In the genomic region with DNA sequence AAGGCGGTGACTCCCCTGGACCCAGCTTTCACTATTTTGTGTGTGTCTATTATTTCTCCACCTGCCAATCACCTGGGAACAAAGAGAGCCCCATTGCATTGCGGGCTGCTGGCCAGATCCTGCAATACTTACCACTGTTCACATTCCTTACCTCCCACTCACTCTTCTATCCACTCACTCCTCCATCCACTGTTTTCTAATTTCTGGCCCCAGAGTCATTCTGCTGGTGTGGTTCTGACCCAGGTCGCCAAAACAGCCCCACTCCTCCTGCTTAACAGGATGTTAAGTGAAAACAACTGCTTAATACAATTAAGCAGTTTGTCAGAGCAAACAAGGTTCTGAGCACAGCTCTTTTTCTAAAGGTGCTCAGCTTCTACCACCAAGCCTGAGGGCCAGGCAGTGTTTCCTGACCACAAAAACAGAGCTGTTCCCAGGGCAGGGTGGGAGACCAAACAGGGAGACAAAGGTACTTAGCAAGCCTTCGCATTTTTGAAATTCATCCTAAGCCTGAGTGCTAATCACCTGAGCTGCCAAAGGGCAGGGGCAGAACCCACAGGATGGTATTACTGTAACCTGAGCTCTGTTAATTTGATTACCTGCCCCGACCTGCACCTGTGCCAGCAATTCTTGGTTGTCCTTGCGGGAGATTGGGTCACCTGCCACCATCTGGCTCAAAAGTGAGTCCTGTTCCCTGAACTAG, we compare ENCODE assay signal across 11 cellular contexts. TPM values are rescaled to one million over a fixed set of nuclear protein-coding genes. Genes with fewer than 3 reads are reported as not detected.
DNase-seq lines count a peak whose midpoint lies in the region; ATAC-seq and TF ChIP-seq lines count a peak whose summit lies in the region.
"Had no signal": no experiment of that assay in that cellular context is flagged by ENCODE, and none has a peak within 500 bp of the region (broad histone marks: within the 10 kb centered on the region; RNA-seq: fewer than 3 reads in every experiment).

No MANE protein-coding gene starts in this region.

- intact Hi-C loops in sciatic nerve (cut with DNase I), result no loop called here

- H3K27ac ChIP-seq in ectodermal cell (ENCODE audit: insufficient read depth, low read depth, low read length, poor library complexity, severe bottlenecking), result peak overlapping the region; percentile 26

- H3K36me3 ChIP-seq in ectodermal cell (ENCODE audit: control insufficient read depth, insufficient read depth, low read length), result no peaks in the 10 kb centered on the region

- H3K4me1 ChIP-seq in ectodermal cell (ENCODE audit: control insufficient read depth, insufficient read depth, low read length), result peaks cover 8% of the 10 kb centered on the region

- H3K27me3 ChIP-seq in ectodermal cell (ENCODE audit: control insufficient read depth, insufficient read depth, low read length, poor library complexity, severe bottlenecking), result no peaks in the 10 kb centered on the region

- H3K9me3 ChIP-seq in ectodermal cell (ENCODE audit: control insufficient read depth, low read length), result no peaks in the 10 kb centered on the region

- H3K4me1 Mint-ChIP-seq in nephron, result peaks cover 18% of the 10 kb centered on the region

- TF ChIP-seq CTCF in nephron (IDR thresholded peaks at IDR 0.05; ENCODE audit: unreplicated experiment in 3 of 3), result no peak

- ATAC-seq in sciatic nerve, result no peak

- H3K9me3 Mint-ChIP-seq in nephron, result no peaks in the 10 kb centered on the region

- no peak overlapping the region for H3K4me3 ChIP-seq in ectodermal cell (ENCODE audit: insufficient read depth, low read depth, low read length)

- DNase-seq in DMS53 treated with DMSO at 0.1 percent for 48 hours (lab: John Stamatoyannopoulos, UW; ENCODE audit: unreplicated experiment) (peak; percentile 94), NCI-H2171 treated with DMSO at 0.1 percent for 48 hours (lab: John Stamatoyannopoulos, UW) (peak; percentile 96), AG20443 (ENCODE audit: low spot score) (no peak), SHP77 (lab: John Stamatoyannopoulos, UW) (no peak), sciatic nerve (ENCODE audit: low spot score) (no peak)
- DNase-seq in stimulated activated CD4-positive, alpha-beta T cell treated with anti-CD3 and anti-CD28 coated beads, Interleukin-2, amount 100 ng/mL, for 48 hours, result no peak
- DNase-seq: activated CD4-positive, alpha-beta T cell treated with anti-CD3 and anti-CD28 coated beads, Interleukin-2, amount 50 U/mL, for 48 hours; AML-193 had no signal

- H3K27me3 Mint-ChIP-seq in nephron (ENCODE audit: low read depth), result peaks cover 28% of the 10 kb centered on the region

- peak overlapping the region in 1 of 3 experiments; percentile 2 for H3K4me3 Mint-ChIP-seq in nephron

- no peaks in the 10 kb centered on the region for H3K36me3 Mint-ChIP-seq in nephron (ENCODE audit: low read depth)

- 61 to 71% methylated on average over 6 of the region's 6 CpGs for WGBS in ectodermal cell, 2 experiments

- peak overlapping the region; percentile 84 to 97 (median 86) for H3K27ac Mint-ChIP-seq in nephron

RNA-seq across cellular contexts. Expression of gene EFCAB14, which starts 38.5 kb away (rescaled TPM):
- polyA plus RNA-seq in ectodermal cell (2013, experiment 1 of 4), result 27.4 TPM
- 28.8 TPM for polyA plus RNA-seq in ectodermal cell (2013, experiment 2 of 4)
- 24.7 TPM for polyA plus RNA-seq in ectodermal cell (2013, experiment 3 of 4)
- 28.4 TPM for polyA plus RNA-seq in ectodermal cell (2013, experiment 4 of 4)
- total RNA-seq in sciatic nerve, result 109 TPM

RNA-seq across cellular contexts. Expression of gene CYP4B1, which starts 41.4 kb away (rescaled TPM):
- not detected for polyA plus RNA-seq in ectodermal cell (2013, experiment 1 of 4)
- not detected for polyA plus RNA-seq in ectodermal cell (2013, experiment 2 of 4)
- not detected for polyA plus RNA-seq in ectodermal cell (2013, experiment 3 of 4)
- polyA plus RNA-seq in ectodermal cell (2013, experiment 4 of 4), result not detected
- total RNA-seq in sciatic nerve, result 20.9 TPM
- total RNA-seq: SK-MEL-5 had no signal

Comparison
In these comparisons a context has a peak if more than half of its experiments do, and no peak if none do; other contexts are left out.
1. DNase-seq: peak in DMS53 treated with DMSO at 0.1 percent for 48 hours (single experiment) and NCI-H2171 treated with DMSO at 0.1 percent for 48 hours (single experiment); none in AG20443 (single experiment), SHP77 (0 of 2), sciatic nerve (single experiment) and stimulated activated CD4-positive, alpha-beta T cell treated with anti-CD3 and anti-CD28 coated beads, Interleukin-2, amount 100 ng/mL, for 48 hours (0 of 2).